In the genomic region with DNA sequence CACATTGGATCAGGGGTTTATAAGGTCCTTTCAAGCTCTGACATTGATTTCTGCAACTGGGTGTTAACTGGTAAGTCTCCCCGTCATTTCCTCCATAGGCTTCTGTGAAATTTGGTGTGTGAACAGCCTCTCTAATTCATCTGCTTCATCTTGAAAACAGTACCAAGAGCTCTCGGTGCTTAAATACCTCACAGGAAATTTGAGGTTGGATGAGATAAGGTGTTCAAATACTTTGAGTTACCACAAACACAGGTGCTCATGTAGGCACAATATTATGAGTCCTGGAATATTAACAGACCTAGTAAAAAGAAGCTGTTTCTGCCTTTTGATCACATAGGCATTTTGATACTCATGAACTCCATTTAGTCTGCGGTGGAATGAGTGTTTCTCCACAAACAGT, we compare ENCODE assay signal across 10 cellular contexts.
DNase-seq lines count a peak whose midpoint lies in the region; ATAC-seq, FAIRE-seq and TF ChIP-seq lines count a peak whose summit lies in the region.
"Had no signal": no experiment of that assay in that cellular context is flagged by ENCODE, and none has a peak within 500 bp of the region (broad histone marks: within the 10 kb centered on the region; RNA-seq: fewer than 3 reads in every experiment).

No MANE protein-coding gene starts in this region.

- H3K36me3 ChIP-seq in CD8-positive, alpha-beta memory T cell (ENCODE audit: insufficient read depth, low read length) = no peaks in the 10 kb centered on the region
- H3K36me3 ChIP-seq in esophagus squamous epithelium (no peaks in the 10 kb centered on the region), gastroesophageal sphincter (no peaks in the 10 kb centered on the region)

- peak; percentile 88 for ATAC-seq in HG03097 (IDR thresholded peaks at IDR 0.05; ENCODE audit: low FRiP score, unreplicated experiment)
- ATAC-seq in WTC11 = no peak
- no peak for ATAC-seq in gastroesophageal sphincter

- no peak for TF ChIP-seq EP300 in gastroesophageal sphincter (IDR thresholded peaks at IDR 0.05)

- H3K9me3 ChIP-seq in CD8-positive, alpha-beta memory T cell (ENCODE audit: low read length) = no peaks in the 10 kb centered on the region
- H3K9me3 ChIP-seq in esophagus squamous epithelium = no peaks in the 10 kb centered on the region
- no peaks in the 10 kb centered on the region for H3K9me3 ChIP-seq in gastroesophageal sphincter

- POLR2A ChIA-PET in CD8-positive, alpha-beta memory T cell (lab: Charles Lee) = interaction anchor here (0.9 to 1.1 kb wide), 3 partner anchors 101 to 278 kb away, joined by 3 to 4 read pairs (median 3); no protein-coding TSS in a partner anchor
- POLR2A ChIA-PET in WTC11 (lab: Charles Lee) = no interaction called here

- no peak overlapping the region for H3K27ac ChIP-seq in CD8-positive, alpha-beta memory T cell (ENCODE audit: low read depth, low read length)
- H3K27ac ChIP-seq in esophagus squamous epithelium = no peak overlapping the region
- no peak overlapping the region for H3K27ac ChIP-seq in gastroesophageal sphincter

- WGBS in esophagus squamous epithelium, 2 donors = 54 to 73% methylated on average over 3 of the region's 3 CpGs
- 75 to 80% methylated on average over 3 of the region's 3 CpGs for WGBS in gastroesophageal sphincter (ENCODE audit: low coverage in 1 of 2), 2 donors

- TF ChIP-seq CTCF in esophagus squamous epithelium (IDR thresholded peaks at IDR 0.05) (no peak), WTC11 (IDR thresholded peaks at IDR 0.05) (no peak), gastroesophageal sphincter (IDR thresholded peaks at IDR 0.05) (no peak)

- intact Hi-C loops in activated T-helper 1 cell treated with anti-CD3 and anti-CD28 coated beads, Interleukin-12 subunit alpha, Interleukin-12 subunit beta, Interleukin-2, Interleukin-4 antibody, amounts not matched to agents 30 ng/mL and 10 ng/mL and 1 ng/mL, durations not matched to agents 14 hours and 24 hours and 36 hours (cut with micrococcal nuclease) = loop anchor here (1.0 to 5.0 kb wide), 13 partner anchors 15 to 1455 kb away; no protein-coding TSS in a partner anchor
- intact Hi-C loops in esophagus squamous epithelium (cut with DNase I) = no loop called here

- H3K4me3 ChIP-seq in CD8-positive, alpha-beta memory T cell (ENCODE audit: low read length) = no peak overlapping the region
- H3K4me3 ChIP-seq in esophagus squamous epithelium = no peak overlapping the region
- no peak overlapping the region for H3K4me3 ChIP-seq in gastroesophageal sphincter

- H3K27me3 ChIP-seq in CD8-positive, alpha-beta memory T cell (ENCODE audit: insufficient read depth, low read length, poor library complexity, severe bottlenecking) = no peaks in the 10 kb centered on the region
- no peaks in the 10 kb centered on the region for H3K27me3 ChIP-seq in esophagus squamous epithelium
- no peaks in the 10 kb centered on the region for H3K27me3 ChIP-seq in gastroesophageal sphincter

- TF ChIP-seq POLR2A in esophagus squamous epithelium (IDR thresholded peaks at IDR 0.05) (no peak), gastroesophageal sphincter (IDR thresholded peaks at IDR 0.05) (no peak)

- CTCF ChIA-PET in CD8-positive, alpha-beta memory T cell (lab: Charles Lee) = interaction anchor here (0.6 to 1.8 kb wide), 5 partner anchors 56 to 432 kb away, joined by 3 to 5 read pairs (median 4); no protein-coding TSS in a partner anchor
- CTCF ChIA-PET in WTC11 (lab: Charles Lee) = no interaction called here

- H3K36me3 Mint-ChIP-seq in CD8-positive, alpha-beta memory T cell = peaks cover 0 to 7% (median 0%) of the 10 kb centered on the region in 3 donors
- H3K36me3 Mint-ChIP-seq in activated T-helper 1 cell treated with anti-CD3 and anti-CD28 coated beads, Interleukin-12 subunit alpha, Interleukin-12 subunit beta, Interleukin-2, Interleukin-4 antibody, amounts not matched to agents 30 ng/mL and 10 ng/mL and 1 ng/mL, durations not matched to agents 14 hours and 24 hours and 36 hours (ENCODE audit: low read depth) = peaks cover 28% of the 10 kb centered on the region
- peaks cover 11% of the 10 kb centered on the region for H3K36me3 Mint-ChIP-seq in WTC11

- H3K4me1 ChIP-seq in CD8-positive, alpha-beta memory T cell (ENCODE audit: insufficient read depth, low read length) = peaks cover 72% of the 10 kb centered on the region
- no peaks in the 10 kb centered on the region for H3K4me1 ChIP-seq in esophagus squamous epithelium
- H3K4me1 ChIP-seq in gastroesophageal sphincter = no peaks in the 10 kb centered on the region

- no peaks in the 10 kb centered on the region for H3K27me3 Mint-ChIP-seq in CD8-positive, alpha-beta memory T cell
- no peaks in the 10 kb centered on the region for H3K27me3 Mint-ChIP-seq in activated T-helper 1 cell treated with anti-CD3 and anti-CD28 coated beads, Interleukin-12 subunit alpha, Interleukin-12 subunit beta, Interleukin-2, Interleukin-4 antibody, amounts not matched to agents 30 ng/mL and 10 ng/mL and 1 ng/mL, durations not matched to agents 14 hours and 24 hours and 36 hours (ENCODE audit: insufficient read depth)
- H3K27me3 Mint-ChIP-seq in WTC11 (ENCODE audit: low read depth) = no peaks in the 10 kb centered on the region

- FAIRE-seq in GM19239 (lab: Jason Lieb, UNC) = peak; percentile 87

- H3K9me3 Mint-ChIP-seq in CD8-positive, alpha-beta memory T cell = no peaks in the 10 kb centered on the region
- peaks cover 28% of the 10 kb centered on the region for H3K9me3 Mint-ChIP-seq in activated T-helper 1 cell treated with anti-CD3 and anti-CD28 coated beads, Interleukin-12 subunit alpha, Interleukin-12 subunit beta, Interleukin-2, Interleukin-4 antibody, amounts not matched to agents 30 ng/mL and 10 ng/mL and 1 ng/mL, durations not matched to agents 14 hours and 24 hours and 36 hours
- peaks cover 14% of the 10 kb centered on the region for H3K9me3 Mint-ChIP-seq in WTC11

- H3K27ac Mint-ChIP-seq in CD8-positive, alpha-beta memory T cell = peak overlapping the region; percentile 51 to 91 (median 74)
- peak overlapping the region; percentile 92 for H3K27ac Mint-ChIP-seq in activated T-helper 1 cell treated with anti-CD3 and anti-CD28 coated beads, Interleukin-12 subunit alpha, Interleukin-12 subunit beta, Interleukin-2, Interleukin-4 antibody, amounts not matched to agents 30 ng/mL and 10 ng/mL and 1 ng/mL, durations not matched to agents 14 hours and 24 hours and 36 hours
- no peak overlapping the region for H3K27ac Mint-ChIP-seq in WTC11

- H3K4me3 Mint-ChIP-seq in CD8-positive, alpha-beta memory T cell = peak overlapping the region; percentile 3 to 60 (median 38)
- H3K4me3 Mint-ChIP-seq in activated T-helper 1 cell treated with anti-CD3 and anti-CD28 coated beads, Interleukin-12 subunit alpha, Interleukin-12 subunit beta, Interleukin-2, Interleukin-4 antibody, amounts not matched to agents 30 ng/mL and 10 ng/mL and 1 ng/mL, durations not matched to agents 14 hours and 24 hours and 36 hours = peak overlapping the region; percentile 5
- H3K4me3 Mint-ChIP-seq in WTC11 = no peak overlapping the region

- peaks cover 64 to 89% (median 82%) of the 10 kb centered on the region in 3 donors for H3K4me1 Mint-ChIP-seq in CD8-positive, alpha-beta memory T cell
- H3K4me1 Mint-ChIP-seq in activated T-helper 1 cell treated with anti-CD3 and anti-CD28 coated beads, Interleukin-12 subunit alpha, Interleukin-12 subunit beta, Interleukin-2, Interleukin-4 antibody, amounts not matched to agents 30 ng/mL and 10 ng/mL and 1 ng/mL, durations not matched to agents 14 hours and 24 hours and 36 hours (ENCODE audit: low read depth) = peaks cover 88% of the 10 kb centered on the region
- peaks cover 33% of the 10 kb centered on the region for H3K4me1 Mint-ChIP-seq in WTC11

- DNase-seq in CD8-positive, alpha-beta memory T cell = peak in 4 of 5 donors; percentile 3 to 88 (median 70)
- DNase-seq in GM19239 (ENCODE audit: insufficient read length, low spot score) (peak; percentile 28), NCI-H146 treated with DMSO at 0.1 percent for 48 hours (lab: John Stamatoyannopoulos, UW; ENCODE audit: unreplicated experiment) (no peak), esophagus squamous epithelium (lab: John Stamatoyannopoulos, UW) (no peak), WTC11 (ENCODE audit: low spot score) (no peak)
- peak; percentile 61 for DNase-seq in activated T-helper 1 cell treated with anti-CD3 and anti-CD28 coated beads, Interleukin-12 subunit alpha, Interleukin-12 subunit beta, Interleukin-2, Interleukin-4 antibody, amounts not matched to agents 30 ng/mL and 10 ng/mL and 1 ng/mL, durations not matched to agents 14 hours and 24 hours and 36 hours (ENCODE audit: low spot score)
- DNase-seq: kidney glomerular epithelial cell, NCI-H1930 had no signal

TF ChIP-seq in WTC11, 78 proteins besides CTCF, POLR2A, EP300 and RAD21 (continues in another document):
- TF ChIP-seq ZNF396 (CRISPR knock-in tag; IDR thresholded peaks at IDR 0.05; ENCODE audit: borderline replicate concordance) (no peak), JUN (CRISPR knock-in tag; IDR thresholded peaks at IDR 0.05) (no peak), ATF1 (CRISPR knock-in tag; IDR thresholded peaks at IDR 0.05) (no peak), FOXJ3 (CRISPR knock-in tag; IDR thresholded peaks at IDR 0.05; ENCODE audit: borderline replicate concordance) (no peak)
- TF ChIP-seq, protein P1, sequence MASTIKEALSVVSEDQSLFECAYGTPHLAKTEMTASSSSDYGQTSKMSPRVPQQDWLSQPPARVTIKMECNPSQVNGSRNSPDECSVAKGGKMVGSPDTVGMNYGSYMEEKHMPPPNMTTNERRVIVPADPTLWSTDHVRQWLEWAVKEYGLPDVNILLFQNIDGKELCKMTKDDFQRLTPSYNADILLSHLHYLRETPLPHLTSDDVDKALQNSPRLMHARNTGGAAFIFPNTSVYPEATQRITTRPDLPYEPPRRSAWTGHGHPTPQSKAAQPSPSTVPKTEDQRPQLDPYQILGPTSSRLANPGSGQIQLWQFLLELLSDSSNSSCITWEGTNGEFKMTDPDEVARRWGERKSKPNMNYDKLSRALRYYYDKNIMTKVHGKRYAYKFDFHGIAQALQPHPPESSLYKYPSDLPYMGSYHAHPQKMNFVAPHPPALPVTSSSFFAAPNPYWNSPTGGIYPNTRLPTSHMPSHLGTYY (CRISPR knock-in tag; IDR thresholded peaks at IDR 0.05) = no peak
- TF ChIP-seq, protein P2, sequence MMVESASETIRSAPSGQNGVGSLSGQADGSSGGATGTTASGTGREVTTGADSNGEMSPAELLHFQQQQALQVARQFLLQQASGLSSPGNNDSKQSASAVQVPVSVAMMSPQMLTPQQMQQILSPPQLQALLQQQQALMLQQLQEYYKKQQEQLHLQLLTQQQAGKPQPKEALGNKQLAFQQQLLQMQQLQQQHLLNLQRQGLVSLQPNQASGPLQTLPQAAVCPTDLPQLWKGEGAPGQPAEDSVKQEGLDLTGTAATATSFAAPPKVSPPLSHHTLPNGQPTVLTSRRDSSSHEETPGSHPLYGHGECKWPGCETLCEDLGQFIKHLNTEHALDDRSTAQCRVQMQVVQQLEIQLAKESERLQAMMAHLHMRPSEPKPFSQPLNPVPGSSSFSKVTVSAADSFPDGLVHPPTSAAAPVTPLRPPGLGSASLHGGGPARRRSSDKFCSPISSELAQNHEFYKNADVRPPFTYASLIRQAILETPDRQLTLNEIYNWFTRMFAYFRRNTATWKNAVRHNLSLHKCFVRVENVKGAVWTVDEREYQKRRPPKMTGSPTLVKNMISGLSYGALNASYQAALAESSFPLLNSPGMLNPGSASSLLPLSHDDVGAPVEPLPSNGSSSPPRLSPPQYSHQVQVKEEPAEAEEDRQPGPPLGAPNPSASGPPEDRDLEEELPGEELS (CRISPR knock-in tag; IDR thresholded peaks at IDR 0.05) = no peak

Comparison
In these comparisons a context has a peak if more than half of its experiments do, and no peak if none do; other contexts are left out.
1. DNase-seq: peak in CD8-positive, alpha-beta memory T cell (4 of 5), GM19239 (single experiment) and activated T-helper 1 cell treated with anti-CD3 and anti-CD28 coated beads, Interleukin-12 subunit alpha, Interleukin-12 subunit beta, Interleukin-2, Interleukin-4 antibody, amounts not matched to agents 30 ng/mL and 10 ng/mL and 1 ng/mL, durations not matched to agents 14 hours and 24 hours and 36 hours (single experiment); none in NCI-H146 treated with DMSO at 0.1 percent for 48 hours (single experiment), esophagus squamous epithelium (single experiment) and WTC11 (single experiment).